In the genomic region with DNA sequence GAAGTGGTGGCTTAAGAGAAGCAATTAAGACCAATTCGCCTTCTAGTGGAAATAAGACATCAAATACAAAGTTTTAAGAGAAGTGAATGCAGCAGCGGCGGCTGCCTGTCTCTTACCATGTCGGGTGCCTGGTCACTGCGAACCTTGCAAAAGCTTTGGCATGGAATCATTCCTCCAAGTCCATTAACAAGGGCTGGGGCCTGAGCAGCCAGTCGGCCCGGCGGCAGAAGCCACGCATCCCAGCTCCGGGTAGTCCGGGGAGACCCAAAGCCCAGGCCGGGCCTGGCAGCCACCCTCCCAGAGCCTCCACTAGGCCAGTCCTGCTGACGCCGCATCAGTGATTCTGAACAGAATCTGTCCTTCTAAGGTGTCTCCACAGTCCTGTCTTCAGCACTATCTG, we compare ENCODE assay signal across 23 cellular contexts.
"Had no signal": no experiment of that assay in that cellular context is flagged by ENCODE, and none has a peak within 500 bp of the region (broad histone marks: within the 10 kb centered on the region; RNA-seq: fewer than 3 reads in every experiment).

No MANE protein-coding gene starts in this region.

- FAIRE-seq: astrocyte had no signal

- H3K4me3 Mint-ChIP-seq: activated T-cell treated with anti-CD3 and anti-CD28 coated beads, Interleukin-2, amount 50 U/mL, for 24 hours; natural killer cell treated with Interleukin-12 subunit alpha and Interleukin-12 subunit beta and Interleukin-15 and Interleukin-18, amount 100 ng/mL, for 72 hours; stimulated activated naive CD8-positive, alpha-beta T cell treated with anti-CD3 and anti-CD28 coated beads, Interleukin-15, Interleukin-2, amounts not matched to agents 100 ng/mL and 50 ng/mL, for 24 hours; T-helper 17 cell had no signal

- ATAC-seq: foreskin keratinocyte; heart left ventricle; left lobe of liver; natural killer cell treated with Interleukin-12 subunit alpha and Interleukin-12 subunit beta and Interleukin-15 and Interleukin-18, amount 100 ng/mL, for 72 hours; right cardiac atrium; T-helper 17 cell had no signal

- H3K36me3 Mint-ChIP-seq: natural killer cell treated with Interleukin-12 subunit alpha and Interleukin-12 subunit beta and Interleukin-15 and Interleukin-18, amount 100 ng/mL, for 72 hours had no signal

- DNase-seq: activated CD4-positive, alpha-beta T cell treated with anti-CD3 and anti-CD28 coated beads for 1 hour; activated CD8-positive, alpha-beta memory T cell treated with anti-CD3 and anti-CD28 coated beads, Interleukin-2, amount 50 U/mL, for 48 hours; activated gamma-delta T cell treated with Interleukin-2 at 50 U/mL for 16 hours; activated naive CD4-positive, alpha-beta T cell treated with anti-CD3 and anti-CD28 coated beads, Interleukin-2, amount 50 U/mL, for 16 hours; activated T-cell treated with anti-CD3 and anti-CD28 coated beads, Interleukin-2, amount 50 U/mL, for 24 hours; amniotic stem cell; brain microvascular endothelial cell; foreskin keratinocyte; heart left ventricle; kidney glomerular epithelial cell; mesendoderm; stimulated activated CD4-positive, alpha-beta T cell treated with anti-CD3 and anti-CD28 coated beads, Interleukin-2, amount 100 ng/mL, for 48 hours; trophoblast cell had no signal

- H3K4me1 Mint-ChIP-seq: T-helper 17 cell had no signal

- H3K27ac Mint-ChIP-seq: activated T-cell treated with anti-CD3 and anti-CD28 coated beads, Interleukin-2, amount 50 U/mL, for 24 hours; natural killer cell treated with Interleukin-12 subunit alpha and Interleukin-12 subunit beta and Interleukin-15 and Interleukin-18, amount 100 ng/mL, for 72 hours; stimulated activated naive CD8-positive, alpha-beta T cell treated with anti-CD3 and anti-CD28 coated beads, Interleukin-15, Interleukin-2, amounts not matched to agents 100 ng/mL and 50 ng/mL, for 24 hours; T-helper 17 cell had no signal

- H3K36me3 ChIP-seq: brain microvascular endothelial cell, esophagus muscularis mucosa, heart left ventricle, thoracic aorta, uterus had no signal

- H3K4me1 ChIP-seq: esophagus muscularis mucosa, foreskin keratinocyte, heart left ventricle, uterus had no signal

- H3K27ac ChIP-seq: brain microvascular endothelial cell, esophagus muscularis mucosa, foreskin keratinocyte, heart left ventricle, thoracic aorta, uterus had no signal

- H3K9me3 ChIP-seq: thoracic aorta, uterus had no signal

- H3K4me3 ChIP-seq: esophagus muscularis mucosa, heart left ventricle, lung, thoracic aorta, uterus had no signal

- H3K27me3 ChIP-seq: brain microvascular endothelial cell, foreskin keratinocyte, uterus had no signal

- H3K27me3 Mint-ChIP-seq: activated T-cell treated with anti-CD3 and anti-CD28 coated beads, Interleukin-2, amount 50 U/mL, for 24 hours; stimulated activated naive CD8-positive, alpha-beta T cell treated with anti-CD3 and anti-CD28 coated beads, Interleukin-15, Interleukin-2, amounts not matched to agents 100 ng/mL and 50 ng/mL, for 24 hours had no signal

- H3K9me3 Mint-ChIP-seq: activated T-cell treated with anti-CD3 and anti-CD28 coated beads, Interleukin-2, amount 50 U/mL, for 24 hours; natural killer cell treated with Interleukin-12 subunit alpha and Interleukin-12 subunit beta and Interleukin-15 and Interleukin-18, amount 100 ng/mL, for 72 hours; stimulated activated naive CD8-positive, alpha-beta T cell treated with anti-CD3 and anti-CD28 coated beads, Interleukin-15, Interleukin-2, amounts not matched to agents 100 ng/mL and 50 ng/mL, for 24 hours had no signal
